In genomic region chr5:41334758-41335157, GRCh38 we compare ENCODE assay signal across 8 cellular contexts.
DNase-seq lines count a peak whose midpoint lies in the region; ATAC-seq and TF ChIP-seq lines count a peak whose summit lies in the region.

No MANE protein-coding gene starts in this region.

- H3K9me3 ChIP-seq in right atrium auricular region (no peaks in the 10 kb centered on the region), gastrocnemius medialis (no peaks in the 10 kb centered on the region)

- intact Hi-C loops in gastrocnemius medialis (cut with DNase I; ENCODE audit: low total_unique reads): loop anchor here (10.0 kb wide), 1 partner anchor 430 kb away; the partner anchor contains the start of gene C7

- H3K36me3 ChIP-seq in ACC112 (ENCODE audit: insufficient read depth, low read length) (no peaks in the 10 kb centered on the region), right atrium auricular region (no peaks in the 10 kb centered on the region), gastrocnemius medialis (no peaks in the 10 kb centered on the region)

- peaks cover 22% of the 10 kb centered on the region for H3K4me1 ChIP-seq in ACC112 (ENCODE audit: control insufficient read depth, insufficient read depth, low read length, unreplicated experiment)
- H3K4me1 ChIP-seq in right atrium auricular region: peaks cover 0 to 29% of the 10 kb centered on the region in 2 donors
- H3K4me1 ChIP-seq in gastrocnemius medialis: no peaks in the 10 kb centered on the region

- H3K27ac ChIP-seq in ACC112 (ENCODE audit: low read depth, low read length) (no peak overlapping the region), right atrium auricular region (peak overlapping the region; percentile 52 to 59), gastrocnemius medialis (no peak overlapping the region)

- DNase-seq in right atrium auricular region (ENCODE audit: low spot score) (no peak), CD1c-positive myeloid dendritic cell (ENCODE audit: extremely low spot score) (no peak), gastrocnemius medialis (no peak)

- no peak for TF ChIP-seq CTCF in right atrium auricular region (IDR thresholded peaks at IDR 0.05)
- TF ChIP-seq CTCF in gastrocnemius medialis (IDR thresholded peaks at IDR 0.05 in 4 of 5, conservative IDR thresholded peaks at IDR 0.05 in 1 of 5): no peak

- H3K4me3 ChIP-seq in ACC112 (ENCODE audit: low read depth, low read length) (peak overlapping the region; percentile 13), right atrium auricular region (no peak overlapping the region), gastrocnemius medialis (no peak overlapping the region)

- no peak for TF ChIP-seq POLR2A in gastrocnemius medialis (IDR thresholded peaks at IDR 0.05)

- in situ Hi-C loops in gastrocnemius medialis (cut with MboI; ENCODE audit: low sequenced_read_pairs in 4 of 4): no loop called here

- ATAC-seq in GM21367 (IDR thresholded peaks at IDR 0.05; ENCODE audit: unreplicated experiment) (peak; percentile 57), HG03558 (IDR thresholded peaks at IDR 0.05; ENCODE audit: extremely low read depth, unreplicated experiment) (peak; percentile 56), gastrocnemius medialis (no peak), SK-N-SH treated with all-trans-retinoic acid at 6 μM for 48 hours (no peak), GM21737 (IDR thresholded peaks at IDR 0.05; ENCODE audit: unreplicated experiment) (no peak)

- H2AFZ ChIP-seq in ACC112 (ENCODE audit: low read length, unreplicated experiment): peak overlapping the region; percentile 83

- H3K27me3 ChIP-seq in ACC112 (ENCODE audit: insufficient read depth, low read length) (no peaks in the 10 kb centered on the region), right atrium auricular region (no peaks in the 10 kb centered on the region), gastrocnemius medialis (no peaks in the 10 kb centered on the region)

- H3K79me2 ChIP-seq in ACC112 (ENCODE audit: control insufficient read depth, insufficient read depth, low read length, unreplicated experiment): no peaks in the 10 kb centered on the region

TF ChIP-seq in SK-N-SH treated with all-trans-retinoic acid at 6 μM for 48 hours, 23 proteins besides CTCF, POLR2A, EP300 and RAD21:
- no peak for TF ChIP-seq ARNTL (CRISPR knock-in tag; IDR thresholded peaks at IDR 0.05; ENCODE audit: borderline replicate concordance, low read depth)
- TF ChIP-seq SNAI2 (CRISPR knock-in tag; IDR thresholded peaks at IDR 0.05): no peak
- no peak for TF ChIP-seq CREB5 (CRISPR knock-in tag; IDR thresholded peaks at IDR 0.05; ENCODE audit: low read depth)
- no peak for TF ChIP-seq RARB (CRISPR knock-in tag; IDR thresholded peaks at IDR 0.05)
- TF ChIP-seq TSHZ2 (CRISPR knock-in tag; IDR thresholded peaks at IDR 0.05): no peak
- TF ChIP-seq BACH2 (CRISPR knock-in tag; IDR thresholded peaks at IDR 0.05; ENCODE audit: borderline replicate concordance): no peak
- TF ChIP-seq ZFP3 (CRISPR knock-in tag; IDR thresholded peaks at IDR 0.05): no peak
- TF ChIP-seq ZFP30 (CRISPR knock-in tag; IDR thresholded peaks at IDR 0.05): no peak
- TF ChIP-seq CSDC2 (CRISPR knock-in tag; IDR thresholded peaks at IDR 0.05): no peak
- TF ChIP-seq ZC3H10 (CRISPR knock-in tag; IDR thresholded peaks at IDR 0.05): no peak
- no peak for TF ChIP-seq GLIS3 (CRISPR knock-in tag; IDR thresholded peaks at IDR 0.05)
- no peak for TF ChIP-seq TCF4 (CRISPR knock-in tag; IDR thresholded peaks at IDR 0.05; ENCODE audit: borderline replicate concordance)
- no peak for TF ChIP-seq TOX (CRISPR knock-in tag; IDR thresholded peaks at IDR 0.05; ENCODE audit: borderline replicate concordance)
- TF ChIP-seq OSR1 (CRISPR knock-in tag; IDR thresholded peaks at IDR 0.05): no peak
- TF ChIP-seq ISL1 (CRISPR knock-in tag; IDR thresholded peaks at IDR 0.05): no peak
- no peak for TF ChIP-seq PPARA (CRISPR knock-in tag; IDR thresholded peaks at IDR 0.05; ENCODE audit: borderline replicate concordance)

Comparison
In these comparisons a context has a peak if more than half of its experiments do, and no peak if none do; other contexts are left out.
1. H3K27ac ChIP-seq: peak in right atrium auricular region (2 of 2); none in ACC112 (single experiment) and gastrocnemius medialis (0 of 4).
2. ATAC-seq: peak in GM21367 (single experiment) and HG03558 (single experiment); none in gastrocnemius medialis (0 of 2), SK-N-SH treated with all-trans-retinoic acid at 6 μM for 48 hours (single experiment) and GM21737 (single experiment).